ENCODE assay signal across 8 cellular contexts in genomic region chr11:109363682-109364081, GRCh38. TPM values are rescaled to one million over a fixed set of nuclear protein-coding genes. Genes with fewer than 3 reads are reported as not detected.
"Had no signal": no experiment of that assay in that cellular context is flagged by ENCODE, and none has a peak within 500 bp of the region (broad histone marks: within the 10 kb centered on the region; RNA-seq: fewer than 3 reads in every experiment).

No MANE protein-coding gene starts in this region.

- FAIRE-seq: HTR-8/SVneo, K562 had no signal

- H3K27me3 Mint-ChIP-seq: IgD-negative memory B cell had no signal

- H3K4me3 ChIP-seq: K562 had no signal

- H3K27ac ChIP-seq: HL-60 had no signal

- ATAC-seq: K562 had no signal

- H3K36me3 Mint-ChIP-seq: IgD-negative memory B cell had no signal

- H3K4me1 Mint-ChIP-seq: IgD-negative memory B cell had no signal

- H3K27ac Mint-ChIP-seq: IgD-negative memory B cell had no signal

- DNase-seq: IMR-90, KBM-7, KG1 had no signal

- H3K4me3 Mint-ChIP-seq: IgD-negative memory B cell had no signal

RNA-seq across cellular contexts. Expression of gene C11orf87, which starts 58.3 kb away (rescaled TPM):
- total RNA-seq: HT-29, K562 had no signal
- polyA plus RNA-seq: IgD-negative memory B cell, K562 had no signal
